Comparison of ENCODE assay signal across 8 cellular contexts in genomic region chr21:45554477-45555175, GRCh38. TPM values are rescaled to one million over a fixed set of nuclear protein-coding genes. Genes with fewer than 3 reads are reported as not detected.
DNase-seq lines count a peak whose midpoint lies in the region; ATAC-seq and TF ChIP-seq lines count a peak whose summit lies in the region.

No MANE protein-coding gene starts in this region.

- peak; percentile 79 to 90 (median 82) for ATAC-seq in T-cell (replicated peaks in 1 of 4)
- ATAC-seq in heart right ventricle: peak; percentile 68 to 87 (median 82)
- ATAC-seq in upper lobe of left lung (ENCODE audit: low FRiP score in 2 of 2): peak; percentile 86 to 89

- peaks cover 30 to 33% (median 31%) of the 10 kb centered on the region in 3 donors for H3K4me1 Mint-ChIP-seq in T-cell

- no peaks in the 10 kb centered on the region for H3K9me3 Mint-ChIP-seq in T-cell

- no peaks in the 10 kb centered on the region for H3K9me3 ChIP-seq in BLaER1
- no peaks in the 10 kb centered on the region for H3K9me3 ChIP-seq in adipocyte (ENCODE audit: control insufficient read depth, low read length)
- H3K9me3 ChIP-seq in heart right ventricle: no peaks in the 10 kb centered on the region
- H3K9me3 ChIP-seq in upper lobe of left lung: no peaks in the 10 kb centered on the region

- DNase-seq in GM20000 (ENCODE audit: low spot score) (peak; percentile 96), LoVo (ENCODE audit: low spot score) (peak; percentile 79), T-cell (peak; percentile 63 to 93 (median 86)), adipocyte (ENCODE audit: low read depth) (peak; percentile 91), heart right ventricle (peak; percentile 73 to 90), posterior vena cava (ENCODE audit: low spot score) (peak; percentile 97), upper lobe of left lung (peak; percentile 88 to 99)

- TF ChIP-seq POLR2A in upper lobe of left lung (IDR thresholded peaks at IDR 0.05): peak in 1 of 4 donors; percentile 61

- TF ChIP-seq CTCF in GM20000 (IDR thresholded peaks at IDR 0.05; ENCODE audit: extremely low read depth, missing control alignments) (peak; percentile 83), heart right ventricle (IDR thresholded peaks at IDR 0.05) (peak; percentile 74 to 82 (median 78)), upper lobe of left lung (IDR thresholded peaks at IDR 0.05) (peak; percentile 85 to 98 (median 94))

- H3K36me3 Mint-ChIP-seq in T-cell: no peaks in the 10 kb centered on the region

- WGBS in heart right ventricle, 2 donors: 1 to 5% methylated on average over 45 to 53 of the region's 53 CpGs
- WGBS in upper lobe of left lung, 2 donors: 1 to 5% methylated on average over 20 to 23 of the region's 53 CpGs

- H3K4me3 Mint-ChIP-seq in T-cell: peak overlapping the region; percentile 90 to 96 (median 90)

- peak overlapping the region; percentile 86 for H3K4me2 ChIP-seq in BLaER1

- CTCF ChIA-PET in T-cell (lab: Charles Lee): no interaction called here

- H3K9ac ChIP-seq in BLaER1 (peak overlapping the region; percentile 77), adipocyte (ENCODE audit: low read length) (peak overlapping the region; percentile 69)

- H3K36me3 ChIP-seq in BLaER1 (no peaks in the 10 kb centered on the region), adipocyte (ENCODE audit: control insufficient read depth, insufficient read depth, low read length, severe bottlenecking) (no peaks in the 10 kb centered on the region), heart right ventricle (no peaks in the 10 kb centered on the region), upper lobe of left lung (no peaks in the 10 kb centered on the region)

- no peaks in the 10 kb centered on the region for H4K20me1 ChIP-seq in BLaER1

- H3K27me3 ChIP-seq in BLaER1: no peaks in the 10 kb centered on the region
- H3K27me3 ChIP-seq in adipocyte (replicated peaks; ENCODE audit: control insufficient read depth, insufficient read depth, low read length): peaks cover 6% of the 10 kb centered on the region
- peaks cover 0 to 18% (median 0%) of the 10 kb centered on the region in 7 donors for H3K27me3 ChIP-seq in heart right ventricle
- H3K27me3 ChIP-seq in upper lobe of left lung: no peaks in the 10 kb centered on the region

- POLR2A ChIA-PET in T-cell (lab: Charles Lee): interaction anchor here in 1 of 2 donors (0.7 kb wide), 2 partner anchors 38 to 74 kb away, joined by 3 read pairs; no protein-coding TSS in a partner anchor

- H3K27ac ChIP-seq in BLaER1 (peak overlapping the region; percentile 53), heart right ventricle (peak overlapping the region in 4 of 10 donors; percentile 10 to 92 (median 60)), upper lobe of left lung (peak overlapping the region; percentile 61 to 87 (median 83))

- peak overlapping the region; percentile 85 to 94 for H3K27ac Mint-ChIP-seq in T-cell

- no peaks in the 10 kb centered on the region for H3K27me3 Mint-ChIP-seq in T-cell

- TF ChIP-seq EP300 in upper lobe of left lung (IDR thresholded peaks at IDR 0.05): no peak

- H3K4me1 ChIP-seq in BLaER1 (peaks cover 61% of the 10 kb centered on the region), adipocyte (ENCODE audit: control insufficient read depth, insufficient read depth, low read length) (peaks cover 20% of the 10 kb centered on the region), heart right ventricle (peaks cover 0 to 43% (median 6%) of the 10 kb centered on the region in 9 donors), upper lobe of left lung (peaks cover 0 to 42% (median 18%) of the 10 kb centered on the region in 4 donors)

- intact Hi-C loops in heart right ventricle (cut with DNase I) (loop anchor here (2.0 to 10.0 kb wide), 6 partner anchors 38 to 370 kb away; no protein-coding TSS in a partner anchor), posterior vena cava (cut with DNase I) (loop anchor here (5.0 kb wide), 3 partner anchors 268 to 412 kb away; no protein-coding TSS in a partner anchor)

- H3K4me3 ChIP-seq in BLaER1 (peak overlapping the region; percentile 67), adipocyte (ENCODE audit: low read length) (peak overlapping the region; percentile 83), heart right ventricle (peak overlapping the region in 9 of 10 donors; percentile 37 to 72 (median 56)), upper lobe of left lung (peak overlapping the region; percentile 50 to 63 (median 52))

RNA-seq across cellular contexts. Expression of gene SLC19A1, which starts 12.4 kb away (rescaled TPM):
- total RNA-seq in T-cell (10 to 100 TPM; 10.4 to 19.2 (median 16.4) TPM), heart right ventricle (1 to 10 TPM; 1.5 to 8.5 (median 3.5) TPM), posterior vena cava (1 to 10 TPM; 4.5 to 6.5 TPM), upper lobe of left lung (10 to 100 TPM; 36.4 to 75.6 (median 49.9) TPM)
- polyA plus RNA-seq in heart right ventricle: 1 to 10 TPM; 3.8 to 7.2 TPM
